In genomic region chr17:21422382-21423189, GRCh38 we compare ENCODE assay signal across 8 cellular contexts. TPM values are rescaled to one million over a fixed set of nuclear protein-coding genes. Genes with fewer than 3 reads are reported as not detected.
DNase-seq lines count a peak whose midpoint lies in the region; ATAC-seq, FAIRE-seq and TF ChIP-seq lines count a peak whose summit lies in the region.
"Not testable (repeated sequence)": the region's sequence is repeated elsewhere in the genome, so short reads cannot be mapped to it uniquely, and the experiment has no call there.
"Had no signal": no experiment of that assay in that cellular context is flagged by ENCODE, and none has a peak within 500 bp of the region (broad histone marks: within the 10 kb centered on the region; RNA-seq: fewer than 3 reads in every experiment).

No MANE protein-coding gene starts in this region.

- not testable (repeated sequence) for H3K18ac ChIP-seq in H1 (ENCODE audit: extremely low read depth, low read length); mesenchymal stem cell (ENCODE audit: low read depth in 1 of 2, low read length in 2 of 2)

- peaks cover 24% of the 10 kb centered on the region for H3K4me1 Mint-ChIP-seq in activated T-cell treated with anti-CD3 and anti-CD28 coated beads, Interleukin-2, amount 50 U/mL, for 24 hours (ENCODE audit: low read depth)
- not testable (repeated sequence) for H3K4me1 Mint-ChIP-seq in neural crest cell

- not testable (repeated sequence) for TF ChIP-seq EP300 in H1 (IDR thresholded peaks at IDR 0.05; ENCODE audit: borderline replicate concordance in 1 of 2, low read depth in 2 of 2, low read length in 2 of 2); upper lobe of left lung (IDR thresholded peaks at IDR 0.05)

- H3K9me3 Mint-ChIP-seq in activated T-cell treated with anti-CD3 and anti-CD28 coated beads, Interleukin-2, amount 50 U/mL, for 24 hours; neural crest cell: not testable (repeated sequence)

- 49 to 63% methylated on average over 10 of the region's 13 CpGs for WGBS in GM23248 (ENCODE audit: low coverage in 1 of 2, low lambda C conversion rate in 2 of 2, missing lambda C conversion rate in 2 of 2), 2 experiments
- 86% methylated on average over 9 of the region's 13 CpGs; no CpG with 5 or more reads in 1 of the 2 experiments for WGBS in H1 (ENCODE audit: extremely low coverage in 1 of 2, insufficient coverage in 1 of 2, insufficient read length in 1 of 2, insufficient replicate concordance in 2 of 2, low coverage in 1 of 2, low lambda C conversion rate in 2 of 2, missing lambda C conversion rate in 1 of 2), 2 experiments
- 93% methylated on average over 7 of the region's 13 CpGs for WGBS in mesenchymal stem cell
- 84% methylated on average over 7 to 10 of the region's 13 CpGs for WGBS in upper lobe of left lung, 2 donors

- TF ChIP-seq POLR2A in H1 (IDR thresholded peaks at IDR 0.05; ENCODE audit: control extremely low read depth in 1 of 2, low read depth in 2 of 2, low read length in 2 of 2); upper lobe of left lung (IDR thresholded peaks at IDR 0.05): not testable (repeated sequence)

- H3K36me3 ChIP-seq in GM23248 (ENCODE audit: low read depth); H1 (ENCODE audit: control insufficient read depth in 2 of 4, insufficient read depth in 4 of 4, low read length in 3 of 4); mesenchymal stem cell (ENCODE audit: control insufficient read depth in 1 of 2, insufficient read depth in 2 of 2, low read depth in 1 of 2, low read length in 2 of 2); upper lobe of left lung: not testable (repeated sequence)

- POLR2A ChIA-PET in H1 (lab: Charles Lee; ENCODE audit: partially characterized antibody): not testable (repeated sequence)

- H3K23ac ChIP-seq in H1 (ENCODE audit: insufficient read length); mesenchymal stem cell (ENCODE audit: low read length in 2 of 2): not testable (repeated sequence)

- CTCF ChIA-PET in H1 (lab: Charles Lee; ENCODE audit: partially characterized antibody): interaction anchor here (1.2 kb wide), 2 partner anchors 35 to 139 kb away, joined by 3 to 4 read pairs; no protein-coding TSS in a partner anchor

- H3K9ac ChIP-seq in GM23248; H1 (replicated peaks in 1 of 4; ENCODE audit: extremely low read depth in 1 of 4, low read depth in 3 of 4, low read length in 3 of 4); mesenchymal stem cell (ENCODE audit: low read length): not testable (repeated sequence)

- H4K5ac ChIP-seq in H1 (ENCODE audit: insufficient read length, low read depth, low read length): not testable (repeated sequence)

- not testable (repeated sequence) for H3K14ac ChIP-seq in H1 (ENCODE audit: insufficient read length); mesenchymal stem cell (ENCODE audit: low read length in 2 of 2)

- H2BK120ac ChIP-seq in H1 (replicated peaks; ENCODE audit: low read depth, low read length); mesenchymal stem cell (ENCODE audit: low read depth, low read length): not testable (repeated sequence)

- H3K79me2 ChIP-seq in GM23248 (ENCODE audit: insufficient read depth); H1 (ENCODE audit: control insufficient read depth in 1 of 2, insufficient read depth in 2 of 2, low read length in 2 of 2): not testable (repeated sequence)

- not testable (repeated sequence) for FAIRE-seq in H1 (lab: Jason Lieb, UNC)

- not testable (repeated sequence) for H3K9me3 ChIP-seq in GM23248 (ENCODE audit: low read depth); H1 (ENCODE audit: insufficient read depth in 2 of 2, low read depth in 1 of 2, low read length in 1 of 2); mesenchymal stem cell (ENCODE audit: control insufficient read depth, low read length); upper lobe of left lung

- in situ Hi-C loops in GM23248 (cut with MboI): not testable (repeated sequence)

- intact Hi-C loops in left cardiac atrium (cut with DNase I): not testable (repeated sequence)

- not testable (repeated sequence) for H2BK12ac ChIP-seq in H1 (ENCODE audit: low read depth, low read length); mesenchymal stem cell (ENCODE audit: low read length in 2 of 2)

- not testable (repeated sequence) for H2BK20ac ChIP-seq in H1 (ENCODE audit: low read length)

- not testable (repeated sequence) for TF ChIP-seq CTCF in H1 (IDR thresholded peaks at IDR 0.05; ENCODE audit: control extremely low read depth in 1 of 3, insufficient read depth in 1 of 3, low read depth in 1 of 3, low read length in 3 of 3); neural crest cell (conservative IDR thresholded peaks at IDR 0.05); upper lobe of left lung (IDR thresholded peaks at IDR 0.05)

- peak overlapping the region; percentile 68; the same call in 1 of the 2 replicates for H4K8ac ChIP-seq in H1 (ENCODE audit: extremely low read depth, insufficient read depth, low read length)
- H4K8ac ChIP-seq in mesenchymal stem cell (ENCODE audit: low read length): not testable (repeated sequence)

- H3K9me2 ChIP-seq in GM23248 (ENCODE audit: insufficient read depth): not testable (repeated sequence)

- not testable (repeated sequence) for H3K4me3 ChIP-seq in GM23248; H1 (ENCODE audit: extremely low read depth in 1 of 4, insufficient read depth in 2 of 4, low read depth in 3 of 4, low read length in 4 of 4); mesenchymal stem cell (ENCODE audit: insufficient read depth in 1 of 2, low read depth in 1 of 2, low read length in 2 of 2); upper lobe of left lung

- H3K4me1 ChIP-seq in GM23248 (ENCODE audit: insufficient read depth); H1 (replicated peaks in 1 of 4; ENCODE audit: control insufficient read depth in 3 of 4, insufficient read depth in 4 of 4, low read length in 3 of 4); mesenchymal stem cell (ENCODE audit: control insufficient read depth, insufficient read depth, low read depth, low read length); upper lobe of left lung: not testable (repeated sequence)

- not testable (repeated sequence) for H3K27ac Mint-ChIP-seq in activated T-cell treated with anti-CD3 and anti-CD28 coated beads, Interleukin-2, amount 50 U/mL, for 24 hours
- peak overlapping the region; percentile 29 for H3K27ac Mint-ChIP-seq in neural crest cell (ENCODE audit: unreplicated experiment)

- H4K20me1 ChIP-seq in GM23248 (ENCODE audit: insufficient read depth); H1 (replicated peaks in 1 of 2; ENCODE audit: control insufficient read depth in 1 of 2, insufficient read depth in 2 of 2, low read length in 2 of 2): not testable (repeated sequence)

- H2AFZ ChIP-seq in GM23248: peak overlapping the region; percentile 67; the same call in 1 of the 2 replicates
- H2AFZ ChIP-seq in H1 (ENCODE audit: low read length); mesenchymal stem cell (ENCODE audit: low read depth, low read length): not testable (repeated sequence)

- not testable (repeated sequence) for H3K27ac ChIP-seq in GM23248; H1 (ENCODE audit: low read depth, low read length); mesenchymal stem cell (ENCODE audit: low read length, poor library complexity, severe bottlenecking); upper lobe of left lung

- H3K79me1 ChIP-seq in H1 (ENCODE audit: low read depth, low read length); mesenchymal stem cell (replicated peaks; ENCODE audit: low read length, poor library complexity, severe bottlenecking): not testable (repeated sequence)

- not testable (repeated sequence) for H3K4me3 Mint-ChIP-seq in activated T-cell treated with anti-CD3 and anti-CD28 coated beads, Interleukin-2, amount 50 U/mL, for 24 hours; neural crest cell

- not testable (repeated sequence) for TF ChIP-seq RAD21 in H1 (IDR thresholded peaks at IDR 0.05 in 1 of 2, conservative IDR thresholded peaks at IDR 0.05 in 1 of 2; ENCODE audit: low read depth in 2 of 2, low read length in 2 of 2)

- not testable (repeated sequence) for H2BK5ac ChIP-seq in H1 (ENCODE audit: low read depth, low read length); mesenchymal stem cell (ENCODE audit: low read depth, low read length, poor library complexity, severe bottlenecking)

- H3K27me3 Mint-ChIP-seq in activated T-cell treated with anti-CD3 and anti-CD28 coated beads, Interleukin-2, amount 50 U/mL, for 24 hours; neural crest cell (ENCODE audit: low read depth): not testable (repeated sequence)

- H3K36me3 Mint-ChIP-seq in activated T-cell treated with anti-CD3 and anti-CD28 coated beads, Interleukin-2, amount 50 U/mL, for 24 hours (ENCODE audit: low read depth); neural crest cell (ENCODE audit: low read depth): not testable (repeated sequence)

- not testable (repeated sequence) for H3K4ac ChIP-seq in H1 (replicated peaks; ENCODE audit: insufficient read length, low read depth, low read length); mesenchymal stem cell (ENCODE audit: low read depth in 1 of 2, low read length in 2 of 2)

- H2AK5ac ChIP-seq in H1 (ENCODE audit: low read depth, low read length); mesenchymal stem cell (ENCODE audit: low read length, severe bottlenecking): not testable (repeated sequence)

- not testable (repeated sequence) for DNase-seq in GM23248; H1 (ENCODE audit: low read depth in 1 of 2, low spot score in 2 of 2); mesenchymal stem cell; neural crest cell (ENCODE audit: low read depth, low spot score); upper lobe of left lung
- DNase-seq in activated T-cell treated with anti-CD3 and anti-CD28 coated beads, Interleukin-2, amount 50 U/mL, for 24 hours: peak; percentile 20
- DNase-seq in left cardiac atrium: peak; percentile 22

- H4K91ac ChIP-seq in H1 (replicated peaks; ENCODE audit: insufficient read length, low read length): not testable (repeated sequence)
- peak overlapping the region; percentile 50 for H4K91ac ChIP-seq in mesenchymal stem cell (ENCODE audit: low read length)

- not testable (repeated sequence) for H3K23me2 ChIP-seq in H1 (ENCODE audit: low read depth, low read length)

- H3K4me2 ChIP-seq in GM23248 (ENCODE audit: unreplicated experiment); H1 (ENCODE audit: insufficient read depth in 1 of 2, low read depth in 2 of 2, low read length in 2 of 2); mesenchymal stem cell (ENCODE audit: low read length, poor library complexity, severe bottlenecking): not testable (repeated sequence)

- not testable (repeated sequence) for H3K27me3 ChIP-seq in GM23248 (replicated peaks; ENCODE audit: insufficient read depth); H1 (replicated peaks in 1 of 4; ENCODE audit: control insufficient read depth in 3 of 4, extremely low read depth in 1 of 4, insufficient read depth in 3 of 4, low read length in 3 of 4); upper lobe of left lung
- H3K27me3 ChIP-seq in mesenchymal stem cell (ENCODE audit: control insufficient read depth in 1 of 2, insufficient read depth in 1 of 2, low read length in 2 of 2): peaks cover 0 to 16% of the 10 kb centered on the region in 2 experiments

- H3F3A ChIP-seq in GM23248 (ENCODE audit: insufficient read depth): not testable (repeated sequence)

- H2BK15ac ChIP-seq in H1 (ENCODE audit: low read length); mesenchymal stem cell (ENCODE audit: low read depth, poor library complexity, severe bottlenecking): not testable (repeated sequence)

- ATAC-seq in left cardiac atrium (peak in 1 of 2 donors; percentile 30), upper lobe of left lung (ENCODE audit: low FRiP score in 2 of 2) (peak; percentile 1 to 2)

- not testable (repeated sequence) for H3K56ac ChIP-seq in H1 (replicated peaks; ENCODE audit: insufficient read length, low read depth, low read length)

RNA-seq across cellular contexts. Expression of gene KCNJ12, which starts 46.4 kb away (rescaled TPM):
- 0.54 and 1.0 TPM in 2 replicates for total RNA-seq in GM23248 (2014; rRNA removed; shearing (Covaris generic))
- 0.29 and 0.33 TPM in 2 replicates for polyA plus RNA-seq in GM23248 (2016; fragmentation: Nextera tagmentation; extraction: Ambion mirVana)
- 1.3 and 1.5 TPM in 2 replicates for total RNA-seq in H1 (2021; fragmentation: NEBNext Ultra II Directional; extraction: Animal tissue kit (Norgen Biotek cat#: 25700))
- 1.2 and 1.7 TPM in 2 replicates for polyA plus RNA-seq in H1 (2011; rRNA removed)
- polyA plus RNA-seq in H1 (2011; cell fraction: cytosol; rRNA removed): 1.0 TPM
- 1.5 TPM for polyA plus RNA-seq in H1 (2011; cell fraction: nucleus; rRNA removed)
- polyA plus RNA-seq in H1 (2012, experiment 1 of 2): 0.59 to 0.94 TPM (median 0.86 TPM) in 4 replicates
- polyA plus RNA-seq in H1 (2012, experiment 2 of 2): 0.79 TPM
- 0.49 TPM for polyA plus RNA-seq in H1 (2013, experiment 1 of 2)
- polyA plus RNA-seq in H1 (2013, experiment 2 of 2): 0.39 TPM
- 1.3 and 1.7 TPM in 2 replicates for polyA minus RNA-seq in H1 (2011; rRNA and poly(A)+ RNA removed)
- 1.2 TPM for polyA minus RNA-seq in H1 (2011; cell fraction: cytosol; rRNA and poly(A)+ RNA removed)
- polyA minus RNA-seq in H1 (2011; cell fraction: nucleus; rRNA and poly(A)+ RNA removed): 2.4 TPM
- total RNA-seq in left cardiac atrium: 10 to 100 TPM; 12.0 to 16.5 TPM
- 0.01 TPM for polyA plus RNA-seq in mesenchymal stem cell (2013, experiment 1 of 2)
- polyA plus RNA-seq in mesenchymal stem cell (2013, experiment 2 of 2): 0.01 TPM
- 6.1 and 6.6 TPM in 2 replicates for total RNA-seq in neural crest cell
- 1 to 10 TPM; 1.2 to 3.8 (median 2.0) TPM for total RNA-seq in upper lobe of left lung
- total RNA-seq: RPMI7951 had no signal
